In genomic region chr6:36302227-36302976, GRCh38 we compare ENCODE assay signal across 7 cellular contexts. TPM values are rescaled to one million over a fixed set of nuclear protein-coding genes. Genes with fewer than 3 reads are reported as not detected.
DNase-seq lines count a peak whose midpoint lies in the region; ATAC-seq and TF ChIP-seq lines count a peak whose summit lies in the region.

No MANE protein-coding gene starts in this region.

- H3K27ac ChIP-seq in coronary artery: peak overlapping the region in 1 of 2 donors; percentile 66
- no peak overlapping the region for H3K27ac ChIP-seq in right lobe of liver

- peak; percentile 96 for TF ChIP-seq CTCF in GM13977 (IDR thresholded peaks at IDR 0.05; ENCODE audit: extremely low read depth, insufficient read depth, missing control alignments)
- peak; percentile 87 for TF ChIP-seq CTCF in coronary artery (IDR thresholded peaks at IDR 0.05)
- peak; percentile 92 to 98 (median 96) for TF ChIP-seq CTCF in right lobe of liver (IDR thresholded peaks at IDR 0.05)

- H3K4me3 ChIP-seq in coronary artery (no peak overlapping the region), right lobe of liver (no peak overlapping the region)

- no peaks in the 10 kb centered on the region for H3K4me1 ChIP-seq in right lobe of liver

- intact Hi-C loops in right lobe of liver (cut with DNase I): loop anchor here (10.0 kb wide), 1 partner anchor 62 kb away; no protein-coding TSS in a partner anchor

- no peaks in the 10 kb centered on the region for H3K27me3 ChIP-seq in right lobe of liver

- peak; percentile 74 for ATAC-seq in HG03460 (IDR thresholded peaks at IDR 0.05; ENCODE audit: unreplicated experiment)
- ATAC-seq in right lobe of liver: peak; percentile 97 to 99 (median 98)

- in situ Hi-C loops in GM13977 (cut with MboI; ENCODE audit: low pct_unique_long_range_greater_than_20kb, low sequenced_read_pairs, unreplicated experiment): no loop called here

- H3K9me3 ChIP-seq in right lobe of liver: no peaks in the 10 kb centered on the region

- TF ChIP-seq POLR2A in right lobe of liver (IDR thresholded peaks at IDR 0.05): no peak

- no peaks in the 10 kb centered on the region for H3K36me3 ChIP-seq in right lobe of liver

- peak; percentile 88 for DNase-seq in GM13977 (ENCODE audit: low spot score)
- peak; percentile 91 for DNase-seq in NCI-H748 (lab: John Stamatoyannopoulos, UW; ENCODE audit: unreplicated experiment)
- DNase-seq in activated CD4-positive, alpha-beta T cell treated with anti-CD3 and anti-CD28 coated beads for 48 hours: peak; percentile 96
- DNase-seq in coronary artery (ENCODE audit: low spot score): peak; percentile 82
- peak; percentile 78 to 91 (median 81) for DNase-seq in right lobe of liver
- peak; percentile 78 to 92 (median 81) for DNase-seq in stimulated activated CD4-positive, alpha-beta T cell treated with anti-CD3 and anti-CD28 coated beads, TNF-alpha, amount 100 ng/mL, for 4 hours (ENCODE audit: low read depth in 3 of 3)

- 17% methylated on average over 11 of the region's 13 CpGs for WGBS in right lobe of liver (ENCODE audit: insufficient coverage, low coverage, low lambda C conversion rate, missing lambda C conversion rate)

RNA-seq across cellular contexts. Expression of gene PNPLA1, which starts 32.5 kb away (rescaled TPM):
- total RNA-seq in right lobe of liver: not detected

RNA-seq across cellular contexts. Expression of gene BNIP5, which starts 34.3 kb away (rescaled TPM):
- not detected for total RNA-seq in right lobe of liver
